ENCODE assay signal across 38 cellular contexts in the genomic region with DNA sequence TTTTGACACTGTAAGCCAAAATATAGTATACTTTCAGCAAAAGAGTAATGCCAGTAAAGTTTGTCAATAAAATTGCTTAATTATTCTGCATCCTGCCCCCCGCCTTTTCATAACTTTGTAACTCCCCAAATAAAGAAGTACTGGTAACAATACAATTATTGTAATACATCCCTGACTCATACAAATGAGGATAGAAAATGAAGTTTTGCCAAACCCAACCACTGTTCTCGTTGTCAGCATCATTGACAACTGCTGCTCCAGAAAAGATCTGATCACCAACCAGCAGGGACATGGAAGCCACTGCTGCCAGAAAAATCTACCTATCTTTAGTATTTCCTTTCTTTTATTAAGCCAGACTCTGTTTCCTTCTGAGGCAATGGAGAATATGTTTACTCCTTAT. TPM values are rescaled to one million over a fixed set of nuclear protein-coding genes. Genes with fewer than 3 reads are reported as not detected.
"Had no signal": no experiment of that assay in that cellular context is flagged by ENCODE, and none has a peak within 500 bp of the region (broad histone marks: within the 10 kb centered on the region; RNA-seq: fewer than 3 reads in every experiment).

No MANE protein-coding gene starts in this region.

- H3K9me3 Mint-ChIP-seq: activated naive CD4-positive, alpha-beta T cell treated with anti-CD3 and anti-CD28 coated beads for 36 hours; activated naive CD4-positive, alpha-beta T cell treated with anti-CD3 and anti-CD28 coated beads, Interleukin-2, amount 10 ng/mL, durations not matched to agents 7 days and 5 days; activated naive CD4-positive, alpha-beta T cell treated with anti-CD3 and anti-CD28 coated beads, Interleukin-2, amount 50 U/mL, for 24 hours; activated naive CD4-positive, alpha-beta T cell treated with anti-CD3 and anti-CD28 coated beads, Interleukin-2, amount 50 U/mL, for 72 hours; activated naive CD8-positive, alpha-beta T cell treated with anti-CD3 and anti-CD28 coated beads for 36 hours; activated naive CD8-positive, alpha-beta T cell treated with anti-CD3 and anti-CD28 coated beads, Interleukin-2, amount 10 ng/mL, durations not matched to agents 7 days and 5 days; activated naive CD8-positive, alpha-beta T cell treated with anti-CD3 and anti-CD28 coated beads, Interleukin-2, amount 50 U/mL, for 24 hours; activated T-cell treated with anti-CD3 and anti-CD28 coated beads, Interleukin-2, amount 50 U/mL, for 24 hours; activated T-cell treated with anti-CD3 and anti-CD28 coated beads, Interleukin-2, amount 50 U/mL, for 4 hours; activated T-helper 1 cell treated with anti-CD3 and anti-CD28 coated beads, Interleukin-12 subunit alpha, Interleukin-12 subunit beta, Interleukin-2, Interleukin-4 antibody, amounts not matched to agents 30 ng/mL and 10 ng/mL and 1 ng/mL, durations not matched to agents 14 hours and 24 hours and 36 hours; activated T-helper 17 cell treated with anti-CD3 and anti-CD28 coated beads, Interleukin-2, amount 50 U/mL, for 72 hours; activated T-helper 2 cell treated with anti-CD3 and anti-CD28 coated beads, Interferon-gamma antibody, Interleukin-2, Interleukin-4, amounts not matched to agents 10 μg/mL and 5 μg/mL and 100 μg/mL, durations not matched to agents 14 hours and 24 hours and 36 hours; brain had no signal

- H3K27me3 Mint-ChIP-seq: activated naive CD4-positive, alpha-beta T cell treated with anti-CD3 and anti-CD28 coated beads, Interleukin-2, amount 10 ng/mL, durations not matched to agents 7 days and 5 days; activated naive CD4-positive, alpha-beta T cell treated with anti-CD3 and anti-CD28 coated beads, Interleukin-2, amount 50 U/mL, for 24 hours; activated naive CD8-positive, alpha-beta T cell treated with anti-CD3 and anti-CD28 coated beads for 36 hours; activated naive CD8-positive, alpha-beta T cell treated with anti-CD3 and anti-CD28 coated beads, Interleukin-2, amount 10 ng/mL, durations not matched to agents 7 days and 5 days; activated naive CD8-positive, alpha-beta T cell treated with anti-CD3 and anti-CD28 coated beads, Interleukin-2, amount 50 U/mL, for 24 hours; activated T-cell treated with anti-CD3 and anti-CD28 coated beads, Interleukin-2, amount 50 U/mL, for 24 hours; brain; central memory CD8-positive, alpha-beta T cell had no signal

- H3K27ac ChIP-seq: adrenal gland, ascending aorta, body of pancreas, brain microvascular endothelial cell, breast epithelium, cardiac muscle cell had no signal

- H3K4me3 ChIP-seq: adrenal gland, ascending aorta, body of pancreas, breast epithelium, cardiac muscle cell had no signal

- H3K4me1 ChIP-seq: adrenal gland, ascending aorta, body of pancreas, breast epithelium had no signal

- H3K27ac Mint-ChIP-seq: activated naive CD4-positive, alpha-beta T cell treated with anti-CD3 and anti-CD28 coated beads for 36 hours; activated naive CD4-positive, alpha-beta T cell treated with anti-CD3 and anti-CD28 coated beads, Interleukin-2, amount 10 ng/mL, durations not matched to agents 7 days and 5 days; activated naive CD4-positive, alpha-beta T cell treated with anti-CD3 and anti-CD28 coated beads, Interleukin-2, amount 50 U/mL, for 24 hours; activated naive CD4-positive, alpha-beta T cell treated with anti-CD3 and anti-CD28 coated beads, Interleukin-2, amount 50 U/mL, for 72 hours; activated naive CD8-positive, alpha-beta T cell; activated naive CD8-positive, alpha-beta T cell treated with anti-CD3 and anti-CD28 coated beads for 36 hours; activated naive CD8-positive, alpha-beta T cell treated with anti-CD3 and anti-CD28 coated beads, Interleukin-2, amount 10 ng/mL, durations not matched to agents 7 days and 5 days; activated naive CD8-positive, alpha-beta T cell treated with anti-CD3 and anti-CD28 coated beads, Interleukin-2, amount 50 U/mL, for 24 hours; activated T-cell treated with anti-CD3 and anti-CD28 coated beads, Interleukin-2, amount 50 U/mL, for 24 hours; activated T-cell treated with anti-CD3 and anti-CD28 coated beads, Interleukin-2, amount 50 U/mL, for 72 hours; activated T-helper 1 cell treated with anti-CD3 and anti-CD28 coated beads, Interleukin-12 subunit alpha, Interleukin-12 subunit beta, Interleukin-2, Interleukin-4 antibody, amounts not matched to agents 30 ng/mL and 10 ng/mL and 1 ng/mL, durations not matched to agents 14 hours and 24 hours and 36 hours; activated T-helper 17 cell treated with anti-CD3 and anti-CD28 coated beads, Interleukin-2, amount 50 U/mL, for 72 hours; activated T-helper 2 cell treated with anti-CD3 and anti-CD28 coated beads, Interferon-gamma antibody, Interleukin-2, Interleukin-4, amounts not matched to agents 10 μg/mL and 5 μg/mL and 100 μg/mL, durations not matched to agents 14 hours and 24 hours and 36 hours; brain had no signal

- H3K9me3 ChIP-seq: adrenal gland, ascending aorta, body of pancreas, breast epithelium had no signal

- H3K27me3 ChIP-seq: adrenal gland, ascending aorta, body of pancreas, brain microvascular endothelial cell, breast epithelium, cardiac muscle cell had no signal

- H3K36me3 ChIP-seq: adrenal gland, ascending aorta, brain microvascular endothelial cell, breast epithelium, cardiac muscle cell had no signal

- ATAC-seq: activated naive CD4-positive, alpha-beta T cell treated with anti-CD3 and anti-CD28 coated beads, Interleukin-2, amount 50 U/mL, for 72 hours; activated naive CD8-positive, alpha-beta T cell treated with anti-CD3 and anti-CD28 coated beads, Interleukin-2, amount 50 U/mL, for 24 hours; activated T-cell treated with anti-CD3 and anti-CD28 coated beads, Interleukin-2, amount 50 U/mL, for 4 hours; activated T-cell treated with anti-CD3 and anti-CD28 coated beads, Interleukin-2, amount 50 U/mL, for 72 hours; activated T-helper 17 cell treated with anti-CD3 and anti-CD28 coated beads, Interleukin-2, amount 50 U/mL, for 72 hours; body of pancreas had no signal

- H3K4me1 Mint-ChIP-seq: activated naive CD4-positive, alpha-beta T cell treated with anti-CD3 and anti-CD28 coated beads, Interleukin-2, amount 10 ng/mL, durations not matched to agents 7 days and 5 days; activated naive CD4-positive, alpha-beta T cell treated with anti-CD3 and anti-CD28 coated beads, Interleukin-2, amount 50 U/mL, for 24 hours; activated naive CD8-positive, alpha-beta T cell treated with anti-CD3 and anti-CD28 coated beads for 36 hours; activated naive CD8-positive, alpha-beta T cell treated with anti-CD3 and anti-CD28 coated beads, Interleukin-2, amount 10 ng/mL, durations not matched to agents 7 days and 5 days; activated naive CD8-positive, alpha-beta T cell treated with anti-CD3 and anti-CD28 coated beads, Interleukin-2, amount 50 U/mL, for 24 hours; activated T-helper 17 cell treated with anti-CD3 and anti-CD28 coated beads, Interleukin-2, amount 50 U/mL, for 72 hours; central memory CD8-positive, alpha-beta T cell had no signal

- DNase-seq: activated effector memory CD4-positive, alpha-beta T cell treated with anti-CD3 and anti-CD28 coated beads, Interleukin-2, amount 50 U/mL, for 16 hours; activated effector memory CD4-positive, alpha-beta T cell treated with Interleukin-2 at 50 U/mL for 16 hours; activated gamma-delta T cell; activated gamma-delta T cell treated with Interleukin-2 at 50 U/mL for 16 hours; activated naive CD4-positive, alpha-beta T cell; activated naive CD4-positive, alpha-beta T cell treated with anti-CD3 and anti-CD28 coated beads for 36 hours; activated naive CD4-positive, alpha-beta T cell treated with anti-CD3 and anti-CD28 coated beads, Interleukin-2, amount 10 ng/mL, durations not matched to agents 7 days and 5 days; activated naive CD4-positive, alpha-beta T cell treated with anti-CD3 and anti-CD28 coated beads, Interleukin-2, amount 50 U/mL, for 16 hours; activated naive CD4-positive, alpha-beta T cell treated with Interleukin-2 at 50 U/mL for 16 hours; activated naive CD8-positive, alpha-beta T cell treated with anti-CD3 and anti-CD28 coated beads for 36 hours; activated naive CD8-positive, alpha-beta T cell treated with anti-CD3 and anti-CD28 coated beads, Interleukin-2, amount 10 ng/mL, durations not matched to agents 7 days and 5 days; activated naive CD8-positive, alpha-beta T cell treated with anti-CD3 and anti-CD28 coated beads, Interleukin-2, amount 50 U/mL, for 24 hours; activated T-cell treated with anti-CD3 and anti-CD28 coated beads, Interleukin-2, amount 50 U/mL, for 24 hours; activated T-cell treated with anti-CD3 and anti-CD28 coated beads, Interleukin-2, amount 50 U/mL, for 4 hours; activated T-cell treated with anti-CD3 and anti-CD28 coated beads, Interleukin-2, amount 50 U/mL, for 48 hours; activated T-cell treated with anti-CD3 and anti-CD28 coated beads, Interleukin-2, amount 50 U/mL, for 72 hours; adrenal gland; amniotic stem cell; amygdala; anterior cingulate cortex; aorta; body of pancreas; brain microvascular endothelial cell; caudate nucleus; central memory CD4-positive, alpha-beta T cell; cerebellar nuclear complex had no signal

- H3K4me3 Mint-ChIP-seq: activated naive CD4-positive, alpha-beta T cell treated with anti-CD3 and anti-CD28 coated beads for 36 hours; activated naive CD4-positive, alpha-beta T cell treated with anti-CD3 and anti-CD28 coated beads, Interleukin-2, amount 10 ng/mL, durations not matched to agents 7 days and 5 days; activated naive CD4-positive, alpha-beta T cell treated with anti-CD3 and anti-CD28 coated beads, Interleukin-2, amount 50 U/mL, for 24 hours; activated naive CD8-positive, alpha-beta T cell; activated naive CD8-positive, alpha-beta T cell treated with anti-CD3 and anti-CD28 coated beads for 36 hours; activated naive CD8-positive, alpha-beta T cell treated with anti-CD3 and anti-CD28 coated beads, Interleukin-2, amount 10 ng/mL, durations not matched to agents 7 days and 5 days; activated naive CD8-positive, alpha-beta T cell treated with anti-CD3 and anti-CD28 coated beads, Interleukin-2, amount 50 U/mL, for 24 hours; activated T-cell treated with anti-CD3 and anti-CD28 coated beads, Interleukin-2, amount 50 U/mL, for 24 hours; activated T-cell treated with anti-CD3 and anti-CD28 coated beads, Interleukin-2, amount 50 U/mL, for 4 hours; activated T-cell treated with anti-CD3 and anti-CD28 coated beads, Interleukin-2, amount 50 U/mL, for 72 hours; activated T-helper 1 cell treated with anti-CD3 and anti-CD28 coated beads, Interleukin-12 subunit alpha, Interleukin-12 subunit beta, Interleukin-2, Interleukin-4 antibody, amounts not matched to agents 30 ng/mL and 10 ng/mL and 1 ng/mL, durations not matched to agents 14 hours and 24 hours and 36 hours; activated T-helper 17 cell treated with anti-CD3 and anti-CD28 coated beads, Interleukin-2, amount 50 U/mL, for 72 hours; brain; central memory CD8-positive, alpha-beta T cell had no signal

- H3K36me3 Mint-ChIP-seq: activated naive CD4-positive, alpha-beta T cell treated with anti-CD3 and anti-CD28 coated beads, Interleukin-2, amount 10 ng/mL, durations not matched to agents 7 days and 5 days; activated naive CD4-positive, alpha-beta T cell treated with anti-CD3 and anti-CD28 coated beads, Interleukin-2, amount 50 U/mL, for 24 hours; activated naive CD4-positive, alpha-beta T cell treated with anti-CD3 and anti-CD28 coated beads, Interleukin-2, amount 50 U/mL, for 72 hours; activated naive CD8-positive, alpha-beta T cell; activated naive CD8-positive, alpha-beta T cell treated with anti-CD3 and anti-CD28 coated beads for 36 hours; activated naive CD8-positive, alpha-beta T cell treated with anti-CD3 and anti-CD28 coated beads, Interleukin-2, amount 10 ng/mL, durations not matched to agents 7 days and 5 days had no signal

RNA-seq across cellular contexts. Expression of gene SCN3A, which starts 27.1 kb away (rescaled TPM):
- total RNA-seq: activated naive CD8-positive, alpha-beta T cell treated with anti-CD3 and anti-CD28 coated beads, Interleukin-2, amount 10 ng/mL, durations not matched to agents 7 days and 5 days; activated T-cell treated with anti-CD3 and anti-CD28 coated beads, Interleukin-2, amount 50 U/mL, for 4 hours; activated T-helper 1 cell treated with anti-CD3 and anti-CD28 coated beads, Interleukin-12 subunit alpha, Interleukin-12 subunit beta, Interleukin-2, Interleukin-4 antibody, amounts not matched to agents 30 ng/mL and 10 ng/mL and 1 ng/mL, durations not matched to agents 14 hours and 24 hours and 36 hours; activated T-helper 17 cell treated with anti-CD3 and anti-CD28 coated beads, Interleukin-2, amount 50 U/mL, for 72 hours; bronchial epithelial cell had no signal
- polyA plus RNA-seq: cardiac muscle cell had no signal
